Comparison of ENCODE assay signal across 1 cellular context in the genomic region with DNA sequence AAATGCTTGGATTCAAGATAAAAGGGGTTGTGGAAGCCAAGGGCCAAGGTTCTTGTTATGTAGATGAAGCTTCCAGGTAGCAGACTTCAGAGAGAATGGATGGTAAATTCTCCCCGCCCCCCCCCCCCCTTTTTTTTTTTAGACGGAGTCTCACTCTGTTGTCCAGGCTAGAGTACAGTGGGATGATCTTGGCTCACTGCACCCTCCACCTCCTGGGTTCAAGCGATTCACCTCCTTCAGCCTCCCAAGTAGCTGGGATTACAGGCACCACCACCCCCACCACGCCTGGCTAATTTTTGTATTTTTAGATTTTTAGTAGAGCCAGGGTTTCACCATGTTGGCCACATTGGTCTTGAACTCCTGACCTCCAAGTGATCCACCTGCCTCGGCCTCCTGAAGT.
TF ChIP-seq lines count a peak whose summit lies in the region.

No MANE protein-coding gene starts in this region.

TF ChIP-seq in HCT116, 20 proteins besides CTCF, POLR2A, EP300 and RAD21 (continued from another document):
- no peak for TF ChIP-seq JUND (IDR thresholded peaks at IDR 0.05)
- TF ChIP-seq CBX3 (IDR thresholded peaks at IDR 0.05; ENCODE audit: low read depth) = no peak
- no peak for TF ChIP-seq FOSL1 (IDR thresholded peaks at IDR 0.05; ENCODE audit: low read depth)
- no peak for TF ChIP-seq SIN3A (IDR thresholded peaks at IDR 0.05; ENCODE audit: low read depth)
